Comparison of ENCODE assay signal across 1 cellular context in the genomic region with DNA sequence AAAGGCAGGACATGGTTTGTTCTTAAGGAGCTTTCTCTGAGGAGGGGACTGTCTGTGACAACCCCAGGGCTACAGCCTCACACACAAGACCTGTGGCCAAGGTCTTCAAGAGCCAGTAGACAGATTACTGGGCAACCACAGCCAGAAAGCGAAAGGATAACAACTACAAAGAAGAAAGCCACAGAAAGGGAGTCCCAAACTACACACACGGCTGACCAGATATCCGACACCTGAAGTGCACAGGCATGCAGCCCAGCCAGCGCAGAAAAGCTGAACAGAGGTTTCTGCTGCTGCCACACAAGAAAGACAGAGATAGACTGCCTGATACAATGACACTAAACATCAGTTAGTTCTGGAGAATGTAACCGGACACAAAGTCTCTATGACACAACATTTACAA.
TF ChIP-seq lines count a peak whose summit lies in the region.

No MANE protein-coding gene starts in this region.

TF ChIP-seq in WTC11, 78 proteins besides CTCF, POLR2A, EP300 and RAD21 (continued from another document):
- TF ChIP-seq, protein P1, sequence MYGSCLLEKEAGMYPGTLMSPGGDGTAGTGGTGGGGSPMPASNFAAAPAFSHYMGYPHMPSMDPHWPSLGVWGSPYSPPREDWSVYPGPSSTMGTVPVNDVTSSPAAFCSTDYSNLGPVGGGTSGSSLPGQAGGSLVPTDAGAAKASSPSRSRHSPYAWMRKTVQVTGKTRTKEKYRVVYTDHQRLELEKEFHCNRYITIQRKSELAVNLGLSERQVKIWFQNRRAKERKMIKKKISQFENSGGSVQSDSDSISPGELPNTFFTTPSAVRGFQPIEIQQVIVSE (CRISPR knock-in tag; IDR thresholded peaks at IDR 0.05; ENCODE audit: borderline replicate concordance) = no peak
- no peak for TF ChIP-seq TCF7 (CRISPR knock-in tag; IDR thresholded peaks at IDR 0.05; ENCODE audit: low read depth)
- TF ChIP-seq HMGA2 (CRISPR knock-in tag; IDR thresholded peaks at IDR 0.05) = no peak
